ENCODE assay signal across 1 cellular context in the genomic region with DNA sequence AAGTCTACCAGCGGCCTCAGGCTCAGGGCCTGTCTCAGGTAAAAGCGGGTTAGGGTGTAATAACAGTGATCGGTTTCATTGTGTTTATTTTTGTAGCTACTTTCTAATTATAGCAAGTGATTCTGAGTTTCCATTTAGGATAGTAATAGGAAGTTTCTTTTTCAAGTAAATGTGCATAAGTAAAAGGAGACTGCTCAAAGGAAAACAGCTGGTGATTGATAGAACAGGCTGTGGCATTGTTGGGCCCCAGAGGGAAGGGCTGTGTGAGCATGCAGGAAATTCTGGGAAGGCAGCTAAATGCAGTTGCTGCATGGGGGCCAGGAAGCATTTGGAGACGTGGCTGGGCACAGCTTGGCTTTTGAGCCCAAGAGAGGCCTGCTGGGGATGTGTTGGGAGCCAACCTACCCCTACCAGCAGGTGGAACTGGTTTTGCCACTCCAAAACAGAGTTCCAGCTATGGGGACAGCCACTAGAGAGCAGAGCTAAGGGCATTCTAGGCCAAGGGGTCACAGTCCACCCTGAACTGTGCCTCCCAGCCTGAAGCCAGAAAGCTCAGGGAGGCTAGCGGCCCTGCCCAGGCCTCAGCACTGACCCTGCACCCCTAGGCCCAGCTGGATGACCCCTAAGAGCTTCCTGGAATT.
TF ChIP-seq lines count a peak whose summit lies in the region.

No MANE protein-coding gene starts in this region.

TF ChIP-seq in HepG2, 621 proteins besides CTCF, POLR2A, EP300 and RAD21 (continues in another document):
- TF ChIP-seq ARHGAP35 (CRISPR knock-in tag; IDR thresholded peaks at IDR 0.05; ENCODE audit: borderline replicate concordance) = 0 out of 2 replicates have a peak, but pooled peaks have one; percentile 45
- TF ChIP-seq CHCHD3 (CRISPR knock-in tag; IDR thresholded peaks at IDR 0.05) = no peak
- TF ChIP-seq KDM3A (CRISPR knock-in tag; IDR thresholded peaks at IDR 0.05; ENCODE audit: low read depth) = 0 out of 2 replicates have a peak, but pooled peaks have one; percentile 64
- no peak for TF ChIP-seq ASH2L (IDR thresholded peaks at IDR 0.05; ENCODE audit: insufficient read length, low read depth, low read length)
- TF ChIP-seq, protein P1, sequence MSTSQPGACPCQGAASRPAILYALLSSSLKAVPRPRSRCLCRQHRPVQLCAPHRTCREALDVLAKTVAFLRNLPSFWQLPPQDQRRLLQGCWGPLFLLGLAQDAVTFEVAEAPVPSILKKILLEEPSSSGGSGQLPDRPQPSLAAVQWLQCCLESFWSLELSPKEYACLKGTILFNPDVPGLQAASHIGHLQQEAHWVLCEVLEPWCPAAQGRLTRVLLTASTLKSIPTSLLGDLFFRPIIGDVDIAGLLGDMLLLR (CRISPR knock-in tag; IDR thresholded peaks at IDR 0.05) = no peak
- no peak for TF ChIP-seq KAT2B (IDR thresholded peaks at IDR 0.05; ENCODE audit: borderline replicate concordance, low read depth, low read length)
- no peak for TF ChIP-seq AHDC1 (CRISPR knock-in tag; IDR thresholded peaks at IDR 0.05; ENCODE audit: borderline replicate concordance)
- no peak for TF ChIP-seq MAFF (IDR thresholded peaks at IDR 0.05; ENCODE audit: low read depth, low read length)
- no peak for TF ChIP-seq SP5 (CRISPR knock-in tag; IDR thresholded peaks at IDR 0.05; ENCODE audit: borderline replicate concordance, low read depth)
- TF ChIP-seq TOPORS (CRISPR knock-in tag; IDR thresholded peaks at IDR 0.05) = peak; percentile 69; the same call in 1 of the 2 replicates
- TF ChIP-seq ZNF44 (CRISPR knock-in tag; IDR thresholded peaks at IDR 0.05) = no peak
- no peak for TF ChIP-seq KIAA2018 (CRISPR knock-in tag; IDR thresholded peaks at IDR 0.05; ENCODE audit: borderline replicate concordance)
- no peak for TF ChIP-seq FOXO4 (CRISPR knock-in tag; conservative IDR thresholded peaks at IDR 0.05)
- no peak for TF ChIP-seq KLF13 (CRISPR knock-in tag; IDR thresholded peaks at IDR 0.05)
- no peak for TF ChIP-seq PRPF4 (IDR thresholded peaks at IDR 0.05; ENCODE audit: low read depth, low read length, poor library complexity, severe bottlenecking)
- TF ChIP-seq ARID2 (CRISPR knock-in tag; IDR thresholded peaks at IDR 0.05; ENCODE audit: borderline replicate concordance) = 0 out of 2 replicates have a peak, but pooled peaks have one; percentile 53
- TF ChIP-seq HNRNPK (IDR thresholded peaks at IDR 0.05; ENCODE audit: low read depth, low read length, poor library complexity, severe bottlenecking) = no peak
- no peak for TF ChIP-seq ZNF225 (CRISPR knock-in tag; IDR thresholded peaks at IDR 0.05)
- peak in 1 of 2 experiments; percentile 64; a peak in 1 of 4 replicates for TF ChIP-seq HMGXB4 (CRISPR knock-in tag; IDR thresholded peaks at IDR 0.05; ENCODE audit: borderline replicate concordance in 1 of 2, low read depth in 1 of 2)
- TF ChIP-seq ZNF563 (CRISPR knock-in tag; IDR thresholded peaks at IDR 0.05) = no peak
- TF ChIP-seq PPARG (CRISPR knock-in tag; conservative IDR thresholded peaks at IDR 0.05) = no peak
- TF ChIP-seq YY1 (IDR thresholded peaks at IDR 0.05; ENCODE audit: insufficient read depth, insufficient replicate concordance, low read depth, low read length) = no peak
- no peak for TF ChIP-seq CENPT (CRISPR knock-in tag; IDR thresholded peaks at IDR 0.05; ENCODE audit: low read depth)
- TF ChIP-seq, protein P2, sequence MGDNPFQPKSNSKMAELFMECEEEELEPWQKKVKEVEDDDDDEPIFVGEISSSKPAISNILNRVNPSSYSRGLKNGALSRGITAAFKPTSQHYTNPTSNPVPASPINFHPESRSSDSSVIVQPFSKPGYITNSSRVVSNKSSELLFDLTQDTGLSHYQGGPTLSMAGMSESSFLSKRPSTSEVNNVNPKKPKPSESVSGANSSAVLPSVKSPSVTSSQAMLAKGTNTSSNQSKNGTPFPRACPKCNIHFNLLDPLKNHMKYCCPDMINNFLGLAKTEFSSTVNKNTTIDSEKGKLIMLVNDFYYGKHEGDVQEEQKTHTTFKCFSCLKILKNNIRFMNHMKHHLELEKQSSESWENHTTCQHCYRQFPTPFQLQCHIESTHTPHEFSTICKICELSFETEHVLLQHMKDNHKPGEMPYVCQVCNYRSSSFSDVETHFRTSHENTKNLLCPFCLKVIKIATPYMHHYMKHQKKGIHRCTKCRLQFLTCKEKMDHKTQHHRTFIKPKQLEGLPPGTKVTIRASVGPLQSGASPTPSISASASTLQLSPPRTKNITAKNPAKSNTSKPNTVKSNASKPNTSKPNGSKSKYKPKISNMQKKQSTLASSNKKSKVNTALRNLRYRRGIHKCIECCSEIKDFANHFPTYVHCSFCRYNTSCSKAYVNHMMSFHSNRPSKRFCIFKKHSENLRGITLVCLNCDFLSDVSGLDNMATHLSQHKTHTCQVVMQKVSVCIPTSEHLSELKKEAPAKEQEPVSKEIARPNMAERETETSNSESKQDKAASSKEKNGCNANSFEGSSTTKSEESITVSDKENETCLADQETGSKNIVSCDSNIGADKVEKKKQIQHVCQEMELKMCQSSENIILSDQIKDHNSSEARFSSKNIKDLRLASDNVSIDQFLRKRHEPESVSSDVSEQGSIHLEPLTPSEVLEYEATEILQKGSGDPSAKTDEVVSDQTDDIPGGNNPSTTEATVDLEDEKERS (CRISPR knock-in tag; IDR thresholded peaks at IDR 0.05) = no peak; the same call in 1 of the 2 replicates
- TF ChIP-seq, protein P3, sequence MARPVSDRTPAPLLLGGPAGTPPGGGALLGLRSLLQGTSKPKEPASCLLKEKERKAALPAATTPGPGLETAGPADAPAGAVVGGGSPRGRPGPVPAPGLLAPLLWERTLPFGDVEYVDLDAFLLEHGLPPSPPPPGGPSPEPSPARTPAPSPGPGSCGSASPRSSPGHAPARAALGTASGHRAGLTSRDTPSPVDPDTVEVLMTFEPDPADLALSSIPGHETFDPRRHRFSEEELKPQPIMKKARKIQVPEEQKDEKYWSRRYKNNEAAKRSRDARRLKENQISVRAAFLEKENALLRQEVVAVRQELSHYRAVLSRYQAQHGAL (CRISPR knock-in tag; IDR thresholded peaks at IDR 0.05; ENCODE audit: not compliant biosample characterization) = no peak
- no peak for TF ChIP-seq NR3C1 (CRISPR knock-in tag; IDR thresholded peaks at IDR 0.05)
- TF ChIP-seq SPEN (CRISPR knock-in tag; IDR thresholded peaks at IDR 0.05; ENCODE audit: low read depth) = peak; percentile 50; the same call in 1 of the 2 replicates
- TF ChIP-seq ZNF841 (CRISPR knock-in tag; IDR thresholded peaks at IDR 0.05; ENCODE audit: borderline replicate concordance) = no peak
- no peak for TF ChIP-seq KDM1A (CRISPR knock-in tag; IDR thresholded peaks at IDR 0.05)
- no peak for TF ChIP-seq ZNF766 (CRISPR knock-in tag; IDR thresholded peaks at IDR 0.05; ENCODE audit: borderline replicate concordance)
- no peak; the same call in 1 of the 2 replicates for TF ChIP-seq ZMYM2 (CRISPR knock-in tag; IDR thresholded peaks at IDR 0.05)
